ENCODE assay signal across 23 cellular contexts in genomic region chr22:26769663-26770062, GRCh38.
A peak's percentile ranks its signal among the peaks of the same experiment; 100 is the strongest.
DNase-seq lines count a peak whose midpoint lies in the region; ATAC-seq and TF ChIP-seq lines count a peak whose summit lies in the region.
"Had no signal": no experiment of that assay in that cellular context is flagged by ENCODE, and none has a peak within 500 bp of the region (broad histone marks: within the 10 kb centered on the region; RNA-seq: fewer than 3 reads in every experiment).

No MANE protein-coding gene starts in this region.

- H3K27ac Mint-ChIP-seq in activated CD4-positive, alpha-beta T cell treated with anti-CD3 and anti-CD28 coated beads for 36 hours, result peak overlapping the region; percentile 5
- H3K27ac Mint-ChIP-seq in activated CD4-positive, alpha-beta T cell treated with anti-CD3 and anti-CD28 coated beads, Interleukin-2, amount 10 ng/mL, durations not matched to agents 24 days and 14 days, result no peak overlapping the region
- peak overlapping the region; percentile 7 to 13 for H3K27ac Mint-ChIP-seq in effector memory CD8-positive, alpha-beta T cell
- H3K27ac Mint-ChIP-seq in stimulated activated effector memory CD8-positive, alpha-beta T cell treated with anti-CD3 and anti-CD28 coated beads, Interleukin-12 subunit alpha, Interleukin-12 subunit beta, amount 100 ng/mL, for 72 hours, result no peak overlapping the region

- no peak overlapping the region for H3K4me3 Mint-ChIP-seq in activated CD4-positive, alpha-beta T cell treated with anti-CD3 and anti-CD28 coated beads for 36 hours
- H3K4me3 Mint-ChIP-seq in activated CD4-positive, alpha-beta T cell treated with anti-CD3 and anti-CD28 coated beads, Interleukin-2, amount 10 ng/mL, durations not matched to agents 24 days and 14 days, result no peak overlapping the region
- H3K4me3 Mint-ChIP-seq in effector memory CD8-positive, alpha-beta T cell, result no peak overlapping the region
- no peak overlapping the region for H3K4me3 Mint-ChIP-seq in stimulated activated effector memory CD8-positive, alpha-beta T cell treated with anti-CD3 and anti-CD28 coated beads, Interleukin-12 subunit alpha, Interleukin-12 subunit beta, amount 100 ng/mL, for 72 hours
- H3K4me3 Mint-ChIP-seq: H9 had no signal

- peaks cover 3% of the 10 kb centered on the region for H3K4me1 Mint-ChIP-seq in activated CD4-positive, alpha-beta T cell treated with anti-CD3 and anti-CD28 coated beads for 36 hours
- H3K4me1 Mint-ChIP-seq in activated CD4-positive, alpha-beta T cell treated with anti-CD3 and anti-CD28 coated beads, Interleukin-2, amount 10 ng/mL, durations not matched to agents 24 days and 14 days, result no peaks in the 10 kb centered on the region
- H3K4me1 Mint-ChIP-seq in effector memory CD8-positive, alpha-beta T cell (ENCODE audit: low read depth in 2 of 2), result peaks cover 4% of the 10 kb centered on the region in 2 donors
- H3K4me1 Mint-ChIP-seq in stimulated activated effector memory CD8-positive, alpha-beta T cell treated with anti-CD3 and anti-CD28 coated beads, Interleukin-12 subunit alpha, Interleukin-12 subunit beta, amount 100 ng/mL, for 72 hours, result peaks cover 13% of the 10 kb centered on the region

- no peak overlapping the region for H3K4me3 ChIP-seq in HEK293 (ENCODE audit: low read depth, low read length)
- H3K4me3 ChIP-seq: SJCRH30 had no signal

- no peak for DNase-seq in activated CD4-positive, alpha-beta T cell treated with anti-CD3 and anti-CD28 coated beads for 36 hours
- DNase-seq in activated CD4-positive, alpha-beta T cell treated with anti-CD3 and anti-CD28 coated beads, Interleukin-2, amount 10 ng/mL, durations not matched to agents 24 days and 14 days, result no peak
- no peak for DNase-seq in effector memory CD8-positive, alpha-beta T cell
- no peak for DNase-seq in stimulated activated effector memory CD8-positive, alpha-beta T cell treated with anti-CD3 and anti-CD28 coated beads, Interleukin-12 subunit alpha, Interleukin-12 subunit beta, amount 100 ng/mL, for 72 hours (ENCODE audit: low spot score in 2 of 2)
- DNase-seq in DMS53 treated with DMSO at 0.1 percent for 48 hours (lab: John Stamatoyannopoulos, UW; ENCODE audit: unreplicated experiment) (no peak), GDM1 (lab: John Stamatoyannopoulos, UW) (no peak), NCI-H2196 (lab: John Stamatoyannopoulos, UW; ENCODE audit: unreplicated experiment) (no peak)
- DNase-seq: 8988T; Calu3; DND-41; H9; KBM-7; MV-4-11; NCI-H1105; NCI-H1436 treated with DMSO at 0.1 percent for 48 hours; NCI-H187 treated with DMSO at 0.1 percent for 48 hours; NCI-H2171 treated with DMSO at 0.1 percent for 48 hours; NCI-H524; NCI-H774; NK-92 treated with Interleukin-12 subunit alpha and Interleukin-12 subunit beta, amount 100 ng/mL, for 24 hours; PC-3; SJCRH30 had no signal

- no peaks in the 10 kb centered on the region for H3K36me3 ChIP-seq in HEK293 (ENCODE audit: control insufficient read depth in 2 of 2, insufficient read depth in 1 of 2, low read length in 2 of 2)
- H3K36me3 ChIP-seq: SJCRH30 had no signal

- peaks cover 9% of the 10 kb centered on the region for H3K9me3 Mint-ChIP-seq in activated CD4-positive, alpha-beta T cell treated with anti-CD3 and anti-CD28 coated beads for 36 hours (ENCODE audit: low read depth)
- no peaks in the 10 kb centered on the region for H3K9me3 Mint-ChIP-seq in activated CD4-positive, alpha-beta T cell treated with anti-CD3 and anti-CD28 coated beads, Interleukin-2, amount 10 ng/mL, durations not matched to agents 24 days and 14 days
- H3K9me3 Mint-ChIP-seq in effector memory CD8-positive, alpha-beta T cell, result peaks cover 0 to 1% of the 10 kb centered on the region in 2 donors
- H3K9me3 Mint-ChIP-seq in stimulated activated effector memory CD8-positive, alpha-beta T cell treated with anti-CD3 and anti-CD28 coated beads, Interleukin-12 subunit alpha, Interleukin-12 subunit beta, amount 100 ng/mL, for 72 hours, result no peaks in the 10 kb centered on the region

- H3K27ac ChIP-seq in HEK293 (ENCODE audit: extremely low read depth, low read depth, low read length), result no peak overlapping the region
- H3K27ac ChIP-seq: SJCRH30 had no signal

- no peak for TF ChIP-seq CTCF in HEK293 (tag by site-specific recombination; IDR thresholded peaks at IDR 0.05)

- CTCF ChIA-PET in activated CD4-positive, alpha-beta T cell treated with anti-CD3 and anti-CD28 coated beads for 36 hours (lab: Charles Lee), result no interaction called here
- CTCF ChIA-PET in HEK293 (lab: Yijun Ruan, JAX), result interaction anchor here (0.6 kb wide), 1 partner anchor 1199 kb away, joined by 3 read pairs; no protein-coding TSS in a partner anchor

- H3K9me3 ChIP-seq in HEK293 (ENCODE audit: control insufficient read depth, insufficient read depth, low read depth, low read length), result no peaks in the 10 kb centered on the region
- H3K9me3 ChIP-seq: SJCRH30 had no signal

- intact Hi-C loops in activated CD4-positive, alpha-beta T cell treated with anti-CD3 and anti-CD28 coated beads for 36 hours (cut with DNase I, micrococcal nuclease), result no loop called here
- intact Hi-C loops in activated CD4-positive, alpha-beta T cell treated with anti-CD3 and anti-CD28 coated beads, Interleukin-2, amount 10 ng/mL, durations not matched to agents 24 days and 14 days (cut with micrococcal nuclease), result no loop called here

- H3K27me3 Mint-ChIP-seq in activated CD4-positive, alpha-beta T cell treated with anti-CD3 and anti-CD28 coated beads for 36 hours, result no peaks in the 10 kb centered on the region
- no peaks in the 10 kb centered on the region for H3K27me3 Mint-ChIP-seq in activated CD4-positive, alpha-beta T cell treated with anti-CD3 and anti-CD28 coated beads, Interleukin-2, amount 10 ng/mL, durations not matched to agents 24 days and 14 days
- no peaks in the 10 kb centered on the region for H3K27me3 Mint-ChIP-seq in effector memory CD8-positive, alpha-beta T cell

- peaks cover 29% of the 10 kb centered on the region for H3K36me3 Mint-ChIP-seq in activated CD4-positive, alpha-beta T cell treated with anti-CD3 and anti-CD28 coated beads for 36 hours (ENCODE audit: low read depth)
- H3K36me3 Mint-ChIP-seq in activated CD4-positive, alpha-beta T cell treated with anti-CD3 and anti-CD28 coated beads, Interleukin-2, amount 10 ng/mL, durations not matched to agents 24 days and 14 days (ENCODE audit: low read depth), result peaks cover 8% of the 10 kb centered on the region
- H3K36me3 Mint-ChIP-seq in effector memory CD8-positive, alpha-beta T cell (ENCODE audit: insufficient read depth), result peaks cover 5% of the 10 kb centered on the region
- H3K36me3 Mint-ChIP-seq in stimulated activated effector memory CD8-positive, alpha-beta T cell treated with anti-CD3 and anti-CD28 coated beads, Interleukin-12 subunit alpha, Interleukin-12 subunit beta, amount 100 ng/mL, for 72 hours, result peaks cover 6% of the 10 kb centered on the region

- H3K4me1 ChIP-seq in HEK293 (ENCODE audit: control insufficient read depth, insufficient read depth, low read length), result no peaks in the 10 kb centered on the region
- H3K4me1 ChIP-seq: SJCRH30 had no signal

- peak; percentile 47 for ATAC-seq in activated CD4-positive, alpha-beta T cell treated with anti-CD3 and anti-CD28 coated beads for 36 hours
- ATAC-seq in effector memory CD8-positive, alpha-beta T cell (replicated peaks), result no peak
- peak; percentile 32 for ATAC-seq in stimulated activated effector memory CD8-positive, alpha-beta T cell treated with anti-CD3 and anti-CD28 coated beads, Interleukin-12 subunit alpha, Interleukin-12 subunit beta, amount 100 ng/mL, for 72 hours
- ATAC-seq: PC-3 had no signal

- POLR2A ChIA-PET in activated CD4-positive, alpha-beta T cell treated with anti-CD3 and anti-CD28 coated beads for 36 hours (lab: Charles Lee), result no interaction called here
- POLR2A ChIA-PET in HEK293 (lab: Yijun Ruan, JAX), result no interaction called here

TF ChIP-seq in HEK293, 187 proteins besides CTCF, POLR2A, EP300 and RAD21:
- TF ChIP-seq ZNF148 (tag by site-specific recombination; IDR thresholded peaks at IDR 0.05; ENCODE audit: borderline replicate concordance) (no peak), HOXC10 (CRISPR knock-in tag; IDR thresholded peaks at IDR 0.05) (no peak), KLF16 (tag by site-specific recombination; IDR thresholded peaks at IDR 0.05) (no peak), ZNF561 (tag by site-specific recombination; IDR thresholded peaks at IDR 0.05; ENCODE audit: borderline replicate concordance) (no peak), ZNF585B (tag by site-specific recombination; IDR thresholded peaks at IDR 0.05) (peak; percentile 44; the same call in 1 of the 2 replicates), GLI2 (tag by site-specific recombination; IDR thresholded peaks at IDR 0.05; ENCODE audit: borderline replicate concordance, low read depth) (no peak), ZNF776 (tag by site-specific recombination; IDR thresholded peaks at IDR 0.05; ENCODE audit: borderline replicate concordance) (no peak), ZBTB8A (tag by site-specific recombination; IDR thresholded peaks at IDR 0.05) (no peak)
TF ChIP-seq in HEK293: peak in this region for 1.

Comparison
In these comparisons a context has a peak if more than half of its experiments do, and no peak if none do; other contexts are left out.
1. H3K27ac Mint-ChIP-seq: peak in activated CD4-positive, alpha-beta T cell treated with anti-CD3 and anti-CD28 coated beads for 36 hours (single experiment) and effector memory CD8-positive, alpha-beta T cell (2 of 2); none in activated CD4-positive, alpha-beta T cell treated with anti-CD3 and anti-CD28 coated beads, Interleukin-2, amount 10 ng/mL, durations not matched to agents 24 days and 14 days (single experiment) and stimulated activated effector memory CD8-positive, alpha-beta T cell treated with anti-CD3 and anti-CD28 coated beads, Interleukin-12 subunit alpha, Interleukin-12 subunit beta, amount 100 ng/mL, for 72 hours (single experiment).